Comparison of ENCODE assay signal across 14 cellular contexts in genomic region chr7:117098457-117098856, GRCh38.
DNase-seq lines count a peak whose midpoint lies in the region; ATAC-seq and TF ChIP-seq lines count a peak whose summit lies in the region.
"Had no signal": no experiment of that assay in that cellular context is flagged by ENCODE, and none has a peak within 500 bp of the region (broad histone marks: within the 10 kb centered on the region; RNA-seq: fewer than 3 reads in every experiment).

No MANE protein-coding gene starts in this region.

- no peaks in the 10 kb centered on the region for H3K4me1 ChIP-seq in foreskin keratinocyte

- H3K27ac ChIP-seq in foreskin keratinocyte, result no peak overlapping the region
- H3K27ac ChIP-seq: gastroesophageal sphincter, left ventricle myocardium inferior had no signal

- no peak for TF ChIP-seq POLR2A in lower leg skin (IDR thresholded peaks at IDR 0.05)

- DNase-seq in A172 (ENCODE audit: low spot score), result peak; percentile 32
- DNase-seq in HS-27A (ENCODE audit: low read depth), result peak; percentile 52
- DNase-seq in astrocyte of the hippocampus (ENCODE audit: low read depth, low spot score), result peak; percentile 88
- DNase-seq in foreskin keratinocyte, result peak; percentile 77 to 90
- DNase-seq in stimulated activated CD4-positive, alpha-beta T cell treated with anti-CD3 and anti-CD28 coated beads, Interleukin-2, amount 100 ng/mL, for 24 hours, result no peak
- DNase-seq in ureter (ENCODE audit: low spot score), result no peak
- no peak for DNase-seq in lower leg skin (ENCODE audit: low spot score in 2 of 2)
- no peak for DNase-seq in left lobe of liver (ENCODE audit: low spot score)
- DNase-seq: activated CD4-positive, alpha-beta T cell treated with anti-CD3 and anti-CD28 coated beads, Interleukin-2, amount 50 U/mL, for 4 hours; activated effector memory CD4-positive, alpha-beta T cell treated with Interleukin-2 at 50 U/mL for 16 hours; cerebellar nuclear complex; left ventricle myocardium inferior; NCI-H2171 treated with DMSO at 0.1 percent for 48 hours had no signal

- 38 to 63% methylated on average over 1 of the region's 1 CpG for WGBS in lower leg skin, 2 donors

- intact Hi-C loops in lower leg skin (cut with DNase I; ENCODE audit: low total_unique reads), result no loop called here

- TF ChIP-seq CTCF in foreskin keratinocyte (conservative IDR thresholded peaks at IDR 0.05) (no peak), lower leg skin (IDR thresholded peaks at IDR 0.05) (no peak)

- no peak overlapping the region for H3K4me3 ChIP-seq in lower leg skin (ENCODE audit: low read depth, poor library complexity, severe bottlenecking)
- H3K4me3 ChIP-seq: gastroesophageal sphincter, left ventricle myocardium inferior had no signal

- H3K27me3 ChIP-seq in foreskin keratinocyte, result no peaks in the 10 kb centered on the region
- H3K27me3 ChIP-seq: gastroesophageal sphincter had no signal

- peak; percentile 91 for ATAC-seq in foreskin keratinocyte
- no peak for ATAC-seq in left lobe of liver
- ATAC-seq: gastroesophageal sphincter had no signal

Comparison
In these comparisons a context has a peak if more than half of its experiments do, and no peak if none do; other contexts are left out.
1. DNase-seq: peak in A172 (single experiment), HS-27A (single experiment), astrocyte of the hippocampus (single experiment) and foreskin keratinocyte (2 of 2); none in stimulated activated CD4-positive, alpha-beta T cell treated with anti-CD3 and anti-CD28 coated beads, Interleukin-2, amount 100 ng/mL, for 24 hours (0 of 2), ureter (single experiment), lower leg skin (0 of 2) and left lobe of liver (single experiment).